In genomic region chr10:130790339-130790738, GRCh38 we compare ENCODE assay signal across 2 cellular contexts.
TF ChIP-seq lines count a peak whose summit lies in the region.

No MANE protein-coding gene starts in this region.

TF ChIP-seq in IMR-90, 13 proteins besides CTCF, POLR2A, EP300 and RAD21 (continued from another document):
- TF ChIP-seq, protein P1, sequence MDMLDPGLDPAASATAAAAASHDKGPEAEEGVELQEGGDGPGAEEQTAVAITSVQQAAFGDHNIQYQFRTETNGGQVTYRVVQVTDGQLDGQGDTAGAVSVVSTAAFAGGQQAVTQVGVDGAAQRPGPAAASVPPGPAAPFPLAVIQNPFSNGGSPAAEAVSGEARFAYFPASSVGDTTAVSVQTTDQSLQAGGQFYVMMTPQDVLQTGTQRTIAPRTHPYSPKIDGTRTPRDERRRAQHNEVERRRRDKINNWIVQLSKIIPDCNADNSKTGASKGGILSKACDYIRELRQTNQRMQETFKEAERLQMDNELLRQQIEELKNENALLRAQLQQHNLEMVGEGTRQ (IDR thresholded peaks at IDR 0.05; ENCODE audit: low read depth, low read length): no peak
- TF ChIP-seq RCOR1 (IDR thresholded peaks at IDR 0.05; ENCODE audit: insufficient replicate concordance, low read length): no peak
- TF ChIP-seq MXI1 (IDR thresholded peaks at IDR 0.05; ENCODE audit: borderline replicate concordance, low read depth, low read length): no peak
- TF ChIP-seq RFX5 (IDR thresholded peaks at IDR 0.05; ENCODE audit: low read depth, low read length): no peak
- TF ChIP-seq CHD1 (IDR thresholded peaks at IDR 0.05; ENCODE audit: low read depth, low read length): no peak
- TF ChIP-seq, protein P2, sequence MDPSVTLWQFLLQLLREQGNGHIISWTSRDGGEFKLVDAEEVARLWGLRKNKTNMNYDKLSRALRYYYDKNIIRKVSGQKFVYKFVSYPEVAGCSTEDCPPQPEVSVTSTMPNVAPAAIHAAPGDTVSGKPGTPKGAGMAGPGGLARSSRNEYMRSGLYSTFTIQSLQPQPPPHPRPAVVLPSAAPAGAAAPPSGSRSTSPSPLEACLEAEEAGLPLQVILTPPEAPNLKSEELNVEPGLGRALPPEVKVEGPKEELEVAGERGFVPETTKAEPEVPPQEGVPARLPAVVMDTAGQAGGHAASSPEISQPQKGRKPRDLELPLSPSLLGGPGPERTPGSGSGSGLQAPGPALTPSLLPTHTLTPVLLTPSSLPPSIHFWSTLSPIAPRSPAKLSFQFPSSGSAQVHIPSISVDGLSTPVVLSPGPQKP (IDR thresholded peaks at IDR 0.05; ENCODE audit: borderline replicate concordance, low read depth, low read length): no peak
- no peak for TF ChIP-seq NFE2L2 (IDR thresholded peaks at IDR 0.05; ENCODE audit: low read depth, low read length)
- no peak for TF ChIP-seq FOS (IDR thresholded peaks at IDR 0.05; ENCODE audit: low read depth, low read length)

TF ChIP-seq in GM23338, 12 proteins besides CTCF, POLR2A, EP300 and RAD21 (continued from another document):
- TF ChIP-seq, protein P3, sequence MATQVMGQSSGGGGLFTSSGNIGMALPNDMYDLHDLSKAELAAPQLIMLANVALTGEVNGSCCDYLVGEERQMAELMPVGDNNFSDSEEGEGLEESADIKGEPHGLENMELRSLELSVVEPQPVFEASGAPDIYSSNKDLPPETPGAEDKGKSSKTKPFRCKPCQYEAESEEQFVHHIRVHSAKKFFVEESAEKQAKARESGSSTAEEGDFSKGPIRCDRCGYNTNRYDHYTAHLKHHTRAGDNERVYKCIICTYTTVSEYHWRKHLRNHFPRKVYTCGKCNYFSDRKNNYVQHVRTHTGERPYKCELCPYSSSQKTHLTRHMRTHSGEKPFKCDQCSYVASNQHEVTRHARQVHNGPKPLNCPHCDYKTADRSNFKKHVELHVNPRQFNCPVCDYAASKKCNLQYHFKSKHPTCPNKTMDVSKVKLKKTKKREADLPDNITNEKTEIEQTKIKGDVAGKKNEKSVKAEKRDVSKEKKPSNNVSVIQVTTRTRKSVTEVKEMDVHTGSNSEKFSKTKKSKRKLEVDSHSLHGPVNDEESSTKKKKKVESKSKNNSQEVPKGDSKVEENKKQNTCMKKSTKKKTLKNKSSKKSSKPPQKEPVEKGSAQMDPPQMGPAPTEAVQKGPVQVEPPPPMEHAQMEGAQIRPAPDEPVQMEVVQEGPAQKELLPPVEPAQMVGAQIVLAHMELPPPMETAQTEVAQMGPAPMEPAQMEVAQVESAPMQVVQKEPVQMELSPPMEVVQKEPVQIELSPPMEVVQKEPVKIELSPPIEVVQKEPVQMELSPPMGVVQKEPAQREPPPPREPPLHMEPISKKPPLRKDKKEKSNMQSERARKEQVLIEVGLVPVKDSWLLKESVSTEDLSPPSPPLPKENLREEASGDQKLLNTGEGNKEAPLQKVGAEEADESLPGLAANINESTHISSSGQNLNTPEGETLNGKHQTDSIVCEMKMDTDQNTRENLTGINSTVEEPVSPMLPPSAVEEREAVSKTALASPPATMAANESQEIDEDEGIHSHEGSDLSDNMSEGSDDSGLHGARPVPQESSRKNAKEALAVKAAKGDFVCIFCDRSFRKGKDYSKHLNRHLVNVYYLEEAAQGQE (IDR thresholded peaks at IDR 0.05; ENCODE audit: unreplicated experiment): no peak
- TF ChIP-seq, protein P4, sequence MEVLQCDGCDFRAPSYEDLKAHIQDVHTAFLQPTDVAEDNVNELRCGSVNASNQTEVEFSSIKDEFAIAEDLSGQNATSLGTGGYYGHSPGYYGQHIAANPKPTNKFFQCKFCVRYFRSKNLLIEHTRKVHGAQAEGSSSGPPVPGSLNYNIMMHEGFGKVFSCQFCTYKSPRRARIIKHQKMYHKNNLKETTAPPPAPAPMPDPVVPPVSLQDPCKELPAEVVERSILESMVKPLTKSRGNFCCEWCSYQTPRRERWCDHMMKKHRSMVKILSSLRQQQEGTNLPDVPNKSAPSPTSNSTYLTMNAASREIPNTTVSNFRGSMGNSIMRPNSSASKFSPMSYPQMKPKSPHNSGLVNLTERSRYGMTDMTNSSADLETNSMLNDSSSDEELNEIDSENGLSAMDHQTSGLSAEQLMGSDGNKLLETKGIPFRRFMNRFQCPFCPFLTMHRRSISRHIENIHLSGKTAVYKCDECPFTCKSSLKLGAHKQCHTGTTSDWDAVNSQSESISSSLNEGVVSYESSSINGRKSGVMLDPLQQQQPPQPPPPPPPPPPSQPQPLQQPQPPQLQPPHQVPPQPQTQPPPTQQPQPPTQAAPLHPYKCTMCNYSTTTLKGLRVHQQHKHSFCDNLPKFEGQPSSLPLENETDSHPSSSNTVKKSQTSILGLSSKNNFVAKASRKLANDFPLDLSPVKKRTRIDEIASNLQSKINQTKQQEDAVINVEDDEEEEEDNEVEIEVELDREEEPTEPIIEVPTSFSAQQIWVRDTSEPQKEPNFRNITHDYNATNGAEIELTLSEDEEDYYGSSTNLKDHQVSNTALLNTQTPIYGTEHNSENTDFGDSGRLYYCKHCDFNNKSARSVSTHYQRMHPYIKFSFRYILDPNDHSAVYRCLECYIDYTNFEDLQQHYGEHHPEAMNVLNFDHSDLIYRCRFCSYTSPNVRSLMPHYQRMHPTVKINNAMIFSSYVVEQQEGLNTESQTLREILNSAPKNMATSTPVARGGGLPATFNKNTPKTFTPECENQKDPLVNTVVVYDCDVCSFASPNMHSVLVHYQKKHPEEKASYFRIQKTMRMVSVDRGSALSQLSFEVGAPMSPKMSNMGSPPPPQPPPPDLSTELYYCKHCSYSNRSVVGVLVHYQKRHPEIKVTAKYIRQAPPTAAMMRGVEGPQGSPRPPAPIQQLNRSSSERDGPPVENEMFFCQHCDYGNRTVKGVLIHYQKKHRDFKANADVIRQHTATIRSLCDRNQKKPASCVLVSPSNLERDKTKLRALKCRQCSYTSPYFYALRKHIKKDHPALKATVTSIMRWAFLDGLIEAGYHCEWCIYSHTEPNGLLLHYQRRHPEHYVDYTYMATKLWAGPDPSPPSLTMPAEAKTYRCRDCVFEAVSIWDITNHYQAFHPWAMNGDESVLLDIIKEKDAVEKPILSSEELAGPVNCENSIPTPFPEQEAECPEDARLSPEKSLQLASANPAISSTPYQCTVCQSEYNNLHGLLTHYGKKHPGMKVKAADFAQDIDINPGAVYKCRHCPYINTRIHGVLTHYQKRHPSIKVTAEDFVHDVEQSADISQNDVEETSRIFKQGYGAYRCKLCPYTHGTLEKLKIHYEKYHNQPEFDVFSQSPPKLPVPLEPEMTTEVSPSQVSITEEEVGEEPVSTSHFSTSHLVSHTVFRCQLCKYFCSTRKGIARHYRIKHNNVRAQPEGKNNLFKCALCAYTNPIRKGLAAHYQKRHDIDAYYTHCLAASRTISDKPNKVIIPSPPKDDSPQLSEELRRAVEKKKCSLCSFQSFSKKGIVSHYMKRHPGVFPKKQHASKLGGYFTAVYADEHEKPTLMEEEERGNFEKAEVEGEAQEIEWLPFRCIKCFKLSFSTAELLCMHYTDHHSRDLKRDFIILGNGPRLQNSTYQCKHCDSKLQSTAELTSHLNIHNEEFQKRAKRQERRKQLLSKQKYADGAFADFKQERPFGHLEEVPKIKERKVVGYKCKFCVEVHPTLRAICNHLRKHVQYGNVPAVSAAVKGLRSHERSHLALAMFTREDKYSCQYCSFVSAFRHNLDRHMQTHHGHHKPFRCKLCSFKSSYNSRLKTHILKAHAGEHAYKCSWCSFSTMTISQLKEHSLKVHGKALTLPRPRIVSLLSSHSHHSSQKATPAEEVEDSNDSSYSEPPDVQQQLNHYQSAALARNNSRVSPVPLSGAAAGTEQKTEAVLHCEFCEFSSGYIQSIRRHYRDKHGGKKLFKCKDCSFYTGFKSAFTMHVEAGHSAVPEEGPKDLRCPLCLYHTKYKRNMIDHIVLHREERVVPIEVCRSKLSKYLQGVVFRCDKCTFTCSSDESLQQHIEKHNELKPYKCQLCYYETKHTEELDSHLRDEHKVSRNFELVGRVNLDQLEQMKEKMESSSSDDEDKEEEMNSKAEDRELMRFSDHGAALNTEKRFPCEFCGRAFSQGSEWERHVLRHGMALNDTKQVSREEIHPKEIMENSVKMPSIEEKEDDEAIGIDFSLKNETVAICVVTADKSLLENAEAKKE (CRISPR knock-in tag; IDR thresholded peaks at IDR 0.05): no peak
- TF ChIP-seq JUNB (IDR thresholded peaks at IDR 0.05; ENCODE audit: unreplicated experiment) (no peak), POLR2AphosphoS5 (IDR thresholded peaks at IDR 0.05; ENCODE audit: low read depth) (no peak), NANOG (IDR thresholded peaks at IDR 0.05; ENCODE audit: borderline replicate concordance) (no peak), STAT1 (IDR thresholded peaks at IDR 0.05; ENCODE audit: unreplicated experiment) (no peak), ZNF331 (CRISPR knock-in tag; IDR thresholded peaks at IDR 0.05; ENCODE audit: low read depth) (no peak), EZH2 (IDR thresholded peaks at IDR 0.05; ENCODE audit: low read depth, unreplicated experiment) (no peak), EZH2phosphoT487 (IDR thresholded peaks at IDR 0.05; ENCODE audit: unreplicated experiment) (no peak)
- TF ChIP-seq, protein P5, sequence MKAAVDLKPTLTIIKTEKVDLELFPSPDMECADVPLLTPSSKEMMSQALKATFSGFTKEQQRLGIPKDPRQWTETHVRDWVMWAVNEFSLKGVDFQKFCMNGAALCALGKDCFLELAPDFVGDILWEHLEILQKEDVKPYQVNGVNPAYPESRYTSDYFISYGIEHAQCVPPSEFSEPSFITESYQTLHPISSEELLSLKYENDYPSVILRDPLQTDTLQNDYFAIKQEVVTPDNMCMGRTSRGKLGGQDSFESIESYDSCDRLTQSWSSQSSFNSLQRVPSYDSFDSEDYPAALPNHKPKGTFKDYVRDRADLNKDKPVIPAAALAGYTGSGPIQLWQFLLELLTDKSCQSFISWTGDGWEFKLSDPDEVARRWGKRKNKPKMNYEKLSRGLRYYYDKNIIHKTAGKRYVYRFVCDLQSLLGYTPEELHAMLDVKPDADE (IDR thresholded peaks at IDR 0.05): no peak
TF ChIP-seq in GM23338: peak in this region for 0.
